ENCODE assay signal across 8 cellular contexts in genomic region chr3:48018841-48019240, GRCh38. TPM values are rescaled to one million over a fixed set of nuclear protein-coding genes. Genes with fewer than 3 reads are reported as not detected.
DNase-seq lines count a peak whose midpoint lies in the region; TF ChIP-seq lines count a peak whose summit lies in the region.

No MANE protein-coding gene starts in this region.

- H3K27me3 ChIP-seq in adipocyte (replicated peaks; ENCODE audit: control insufficient read depth, insufficient read depth, low read length): no peaks in the 10 kb centered on the region
- no peaks in the 10 kb centered on the region for H3K27me3 ChIP-seq in tibial artery
- H3K27me3 ChIP-seq in esophagus muscularis mucosa: no peaks in the 10 kb centered on the region

- H3K9me3 ChIP-seq in adipocyte (ENCODE audit: control insufficient read depth, low read length) (no peaks in the 10 kb centered on the region), tibial artery (no peaks in the 10 kb centered on the region), esophagus muscularis mucosa (no peaks in the 10 kb centered on the region)

- WGBS in esophagus muscularis mucosa: 88% methylated on average over 3 of the region's 3 CpGs

- no peaks in the 10 kb centered on the region for H3K36me3 ChIP-seq in adipocyte (ENCODE audit: control insufficient read depth, insufficient read depth, low read length, severe bottlenecking)
- no peaks in the 10 kb centered on the region for H3K36me3 ChIP-seq in tibial artery
- H3K36me3 ChIP-seq in esophagus muscularis mucosa: no peaks in the 10 kb centered on the region

- DNase-seq in DMS53 (lab: John Stamatoyannopoulos, UW): peak; percentile 33
- no peak for DNase-seq in DMS53 treated with DMSO at 0.1 percent for 48 hours (lab: John Stamatoyannopoulos, UW; ENCODE audit: unreplicated experiment)
- DNase-seq in adipocyte (ENCODE audit: low read depth): peak; percentile 58
- DNase-seq in glomerular visceral epithelial cell (ENCODE audit: extremely low spot score): peak; percentile 63
- DNase-seq in tibial artery: no peak
- no peak for DNase-seq in activated naive CD4-positive, alpha-beta T cell treated with anti-CD3 and anti-CD28 coated beads, Interleukin-2, amount 50 U/mL, for 16 hours
- no peak for DNase-seq in esophagus muscularis mucosa (ENCODE audit: extremely low spot score)
- no peak for DNase-seq in T-helper 1 cell

- no peak for TF ChIP-seq CTCF in tibial artery (IDR thresholded peaks at IDR 0.05)
- TF ChIP-seq CTCF in esophagus muscularis mucosa (IDR thresholded peaks at IDR 0.05): no peak

- no peak for TF ChIP-seq POLR2A in esophagus muscularis mucosa (IDR thresholded peaks at IDR 0.05; ENCODE audit: low read depth)

- H3K4me1 ChIP-seq in adipocyte (ENCODE audit: control insufficient read depth, insufficient read depth, low read length) (peaks cover 51% of the 10 kb centered on the region), tibial artery (peaks cover 0 to 80% (median 53%) of the 10 kb centered on the region in 4 donors), esophagus muscularis mucosa (peaks cover 46 to 82% (median 71%) of the 10 kb centered on the region in 4 donors)

- no peak overlapping the region for H3K4me3 ChIP-seq in adipocyte (ENCODE audit: low read length)
- no peak overlapping the region for H3K4me3 ChIP-seq in tibial artery
- H3K4me3 ChIP-seq in esophagus muscularis mucosa: no peak overlapping the region

- intact Hi-C loops in tibial artery (cut with DNase I; ENCODE audit: low total_unique reads) (no loop called here), esophagus muscularis mucosa (cut with DNase I) (no loop called here)

- peak overlapping the region; percentile 54 to 63 for H3K27ac ChIP-seq in tibial artery
- no peak overlapping the region for H3K27ac ChIP-seq in esophagus muscularis mucosa (replicated peaks in 1 of 4)

- no peak for TF ChIP-seq EP300 in esophagus muscularis mucosa (IDR thresholded peaks at IDR 0.05)

- H3K9ac ChIP-seq in adipocyte (ENCODE audit: low read length): no peak overlapping the region

RNA-seq across cellular contexts. Expression of gene MAP4, which starts 2.6 kb away (rescaled TPM):
- total RNA-seq in esophagus muscularis mucosa: 100 to 1,000 TPM; 239 to 338 (median 284) TPM

Comparison
In these comparisons a context has a peak if more than half of its experiments do, and no peak if none do; other contexts are left out.
1. DNase-seq: peak in DMS53 (single experiment), adipocyte (single experiment) and glomerular visceral epithelial cell (single experiment); none in DMS53 treated with DMSO at 0.1 percent for 48 hours (single experiment), tibial artery (0 of 2), activated naive CD4-positive, alpha-beta T cell treated with anti-CD3 and anti-CD28 coated beads, Interleukin-2, amount 50 U/mL, for 16 hours (single experiment), esophagus muscularis mucosa (single experiment) and T-helper 1 cell (0 of 5).
2. H3K27ac ChIP-seq: peak in tibial artery (2 of 2); none in esophagus muscularis mucosa (0 of 4).